Comparison of ENCODE assay signal across 24 cellular contexts in the genomic region with DNA sequence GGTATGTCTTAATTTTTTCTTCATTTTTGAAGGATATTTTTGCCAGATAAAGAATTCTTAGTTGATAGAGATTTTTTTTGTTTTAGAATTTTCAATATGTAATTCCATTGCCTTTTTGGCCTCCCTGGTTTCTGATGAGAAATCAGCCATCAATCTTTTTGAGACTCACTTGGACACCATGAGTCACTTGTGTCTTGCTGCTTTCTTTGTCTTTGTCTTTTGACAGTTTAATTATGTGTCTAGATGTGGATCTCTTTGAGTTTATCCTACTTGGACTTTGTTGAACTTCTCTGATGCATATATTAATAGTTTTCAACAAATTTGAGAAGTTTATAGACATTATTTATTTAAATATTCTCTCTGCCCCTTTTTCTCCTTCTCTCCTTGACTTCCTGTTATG. TPM values are rescaled to one million over a fixed set of nuclear protein-coding genes. Genes with fewer than 3 reads are reported as not detected.
"Had no signal": no experiment of that assay in that cellular context is flagged by ENCODE, and none has a peak within 500 bp of the region (broad histone marks: within the 10 kb centered on the region; RNA-seq: fewer than 3 reads in every experiment).

No MANE protein-coding gene starts in this region.

- FAIRE-seq: islet of Langerhans, urothelium cell line had no signal

- H3K36me3 ChIP-seq: left ventricle myocardium inferior, ovary, right atrium auricular region, right lobe of liver, suprapubic skin, thoracic aorta, tibial artery, upper lobe of right lung had no signal

- H3K9me3 ChIP-seq: left ventricle myocardium inferior, mucosa of descending colon, ovary, right atrium auricular region, right lobe of liver, suprapubic skin, thoracic aorta, tibial artery, upper lobe of right lung had no signal

- H3K27ac ChIP-seq: left ventricle myocardium inferior, ovary, right atrium auricular region, right lobe of liver, suprapubic skin, thoracic aorta, tibial artery, upper lobe of right lung had no signal

- H3K4me1 ChIP-seq: left ventricle myocardium inferior, right atrium auricular region, right lobe of liver, suprapubic skin, tibial artery, upper lobe of right lung had no signal

- DNase-seq: hypothalamus; immature natural killer cell; left ventricle myocardium inferior; midbrain; mucosa of descending colon; naive thymus-derived CD4-positive, alpha-beta T cell; ovary; right lobe of liver; stimulated activated CD4-positive, alpha-beta T cell treated with anti-CD3 and anti-CD28 coated beads, Interleukin-4, amount 100 ng/mL, for 24 hours; stimulated activated naive CD4-positive, alpha-beta T cell; tibial artery; trophoblast cell; upper lobe of right lung had no signal

- H3K4me3 ChIP-seq: left ventricle myocardium inferior, mucosa of descending colon, ovary, right atrium auricular region, right lobe of liver, suprapubic skin, thoracic aorta, tibial artery, upper lobe of right lung had no signal

- H3K27me3 ChIP-seq: ovary, right atrium auricular region, right lobe of liver, tibial artery had no signal

RNA-seq across cellular contexts. Expression of a gene that starts 34.7 kb away (rescaled TPM):
- total RNA-seq: kidney epithelial cell, lung microvascular endothelial cell, progenitor cell of endocrine pancreas, pulmonary artery endothelial cell had no signal
- polyA plus RNA-seq: immature natural killer cell, neural cell had no signal

RNA-seq across cellular contexts. Expression of a gene that starts 38.0 kb away (rescaled TPM):
- total RNA-seq: natural killer cell treated with Interleukin-12 subunit alpha and Interleukin-12 subunit beta and Interleukin-15 and Interleukin-18, amount 100 ng/mL, for 72 hours had no signal
- polyA plus RNA-seq: naive thymus-derived CD4-positive, alpha-beta T cell had no signal
